34 cellular contexts compared by ENCODE assay signal in genomic region chr14:100153560-100153959, GRCh38. TPM values are rescaled to one million over a fixed set of nuclear protein-coding genes. Genes with fewer than 3 reads are reported as not detected.
"Had no signal": no experiment of that assay in that cellular context is flagged by ENCODE, and none has a peak within 500 bp of the region (broad histone marks: within the 10 kb centered on the region; RNA-seq: fewer than 3 reads in every experiment).

No MANE protein-coding gene starts in this region.

- H3K27ac ChIP-seq: brain microvascular endothelial cell, PC-9, SJCRH30, SK-N-MC had no signal

- H3K27ac Mint-ChIP-seq: activated CD4-positive, alpha-beta T cell treated with anti-CD3 and anti-CD28 coated beads, Interleukin-2, amount 10 ng/mL, durations not matched to agents 24 days and 14 days; activated CD8-positive, alpha-beta T cell treated with anti-CD3 and anti-CD28 coated beads for 36 hours; activated naive CD8-positive, alpha-beta T cell treated with anti-CD3 and anti-CD28 coated beads for 36 hours; activated T-helper 17 cell treated with anti-CD3 and anti-CD28 coated beads, Interleukin-2, amount 50 U/mL, for 72 hours had no signal

- H3K4me3 Mint-ChIP-seq: activated CD4-positive, alpha-beta T cell treated with anti-CD3 and anti-CD28 coated beads, Interleukin-2, amount 10 ng/mL, durations not matched to agents 24 days and 14 days; activated CD8-positive, alpha-beta T cell treated with anti-CD3 and anti-CD28 coated beads for 36 hours; activated naive CD8-positive, alpha-beta T cell treated with anti-CD3 and anti-CD28 coated beads for 36 hours; activated T-cell treated with anti-CD3 and anti-CD28 coated beads, Interleukin-2, amount 50 U/mL, for 72 hours; activated T-helper 17 cell treated with anti-CD3 and anti-CD28 coated beads, Interleukin-2, amount 50 U/mL, for 72 hours had no signal

- ATAC-seq: activated CD8-positive, alpha-beta T cell treated with anti-CD3 and anti-CD28 coated beads for 36 hours; activated T-cell treated with anti-CD3 and anti-CD28 coated beads, Interleukin-2, amount 50 U/mL, for 72 hours; activated T-helper 17 cell treated with anti-CD3 and anti-CD28 coated beads, Interleukin-2, amount 50 U/mL, for 72 hours had no signal

- H3K4me1 Mint-ChIP-seq: activated CD4-positive, alpha-beta T cell treated with anti-CD3 and anti-CD28 coated beads, Interleukin-2, amount 10 ng/mL, durations not matched to agents 24 days and 14 days; activated naive CD8-positive, alpha-beta T cell treated with anti-CD3 and anti-CD28 coated beads for 36 hours; activated T-helper 17 cell treated with anti-CD3 and anti-CD28 coated beads, Interleukin-2, amount 50 U/mL, for 72 hours had no signal

- DNase-seq: activated CD4-positive, alpha-beta T cell treated with anti-CD3 and anti-CD28 coated beads, Interleukin-2, amount 10 ng/mL, durations not matched to agents 24 days and 14 days; activated CD4-positive, alpha-beta T cell treated with anti-CD3 and anti-CD28 coated beads, Interleukin-2, amount 50 U/mL, for 4 hours; activated CD8-positive, alpha-beta T cell treated with anti-CD3 and anti-CD28 coated beads for 36 hours; activated effector memory CD4-positive, alpha-beta T cell treated with anti-CD3 and anti-CD28 coated beads, Interleukin-2, amount 50 U/mL, for 16 hours; activated naive CD4-positive, alpha-beta T cell; activated naive CD4-positive, alpha-beta T cell treated with anti-CD3 and anti-CD28 coated beads, Interleukin-2, amount 50 U/mL, for 16 hours; activated naive CD8-positive, alpha-beta T cell treated with anti-CD3 and anti-CD28 coated beads for 36 hours; activated T-cell treated with anti-CD3 and anti-CD28 coated beads, Interleukin-2, amount 50 U/mL, for 1 hour; activated T-cell treated with anti-CD3 and anti-CD28 coated beads, Interleukin-2, amount 50 U/mL, for 72 hours; amniotic stem cell; aorta; brain microvascular endothelial cell; Kasumi-1; KG1; MG63; NCI-H1048; NCI-H1105 treated with DMSO at 0.1 percent for 48 hours; NCI-H1436; NCI-H1694; NCI-H1930; NCI-H2081 treated with DMSO at 0.1 percent for 48 hours; NCI-H226; NCI-H446 treated with DMSO at 0.1 percent for 48 hours; NCI-H524; NCI-H69; NCI-H82; NK-92 treated with Interleukin-12 subunit alpha and Interleukin-12 subunit beta, amount 100 ng/mL, for 24 hours; PC-9; SHP77; SJCRH30; T1000 had no signal

RNA-seq across cellular contexts. Expression of gene DEGS2, which starts 5.9 kb away (rescaled TPM):
- total RNA-seq: SJCRH30; T-helper 1 cell treated with Interleukin-12 subunit alpha and Interleukin-12 subunit beta and Interleukin-4 antibody, amounts not matched to agents 30 ng/mL and 1 ng/mL, for 36 hours had no signal
